ENCODE assay signal across 17 cellular contexts in genomic region chr20:43824279-43824678, GRCh38.
"Had no signal": no experiment of that assay in that cellular context is flagged by ENCODE, and none has a peak within 500 bp of the region (broad histone marks: within the 10 kb centered on the region; RNA-seq: fewer than 3 reads in every experiment).

No MANE protein-coding gene starts in this region.

- H3K9me3 Mint-ChIP-seq: activated CD8-positive, alpha-beta T cell treated with anti-CD3 and anti-CD28 coated beads for 36 hours; activated naive CD4-positive, alpha-beta T cell treated with anti-CD3 and anti-CD28 coated beads, Interleukin-2, amount 10 ng/mL, durations not matched to agents 7 days and 5 days; activated naive CD8-positive, alpha-beta T cell treated with anti-CD3 and anti-CD28 coated beads for 36 hours; activated T-helper 2 cell treated with anti-CD3 and anti-CD28 coated beads, Interferon-gamma antibody, Interleukin-2, Interleukin-4, amounts not matched to agents 10 μg/mL and 5 μg/mL and 100 μg/mL, durations not matched to agents 14 hours and 24 hours and 36 hours; T-cell had no signal

- H3K27ac ChIP-seq: breast epithelium, SK-N-MC, VCaP had no signal

- DNase-seq: activated CD4-positive, CD25-positive, alpha-beta regulatory T cell; activated CD8-positive, alpha-beta memory T cell treated with anti-CD3 and anti-CD28 coated beads, Interleukin-2, amount 50 U/mL, for 4 hours; activated CD8-positive, alpha-beta T cell treated with anti-CD3 and anti-CD28 coated beads for 36 hours; activated gamma-delta T cell treated with Interleukin-2 at 50 U/mL for 16 hours; activated naive CD4-positive, alpha-beta T cell treated with anti-CD3 and anti-CD28 coated beads, Interleukin-2, amount 10 ng/mL, durations not matched to agents 7 days and 5 days; activated naive CD8-positive, alpha-beta T cell treated with anti-CD3 and anti-CD28 coated beads for 36 hours; activated T-cell treated with anti-CD3 and anti-CD28 coated beads, Interleukin-2, amount 50 U/mL, for 72 hours; NCI-H1048; NCI-H187 treated with DMSO at 0.1 percent for 48 hours; NCI-H2081 treated with DMSO at 0.1 percent for 48 hours; NCI-H446; T-cell; T1000 had no signal

- H3K36me3 ChIP-seq: breast epithelium had no signal

- ATAC-seq: activated CD8-positive, alpha-beta T cell treated with anti-CD3 and anti-CD28 coated beads for 36 hours; activated T-cell treated with anti-CD3 and anti-CD28 coated beads, Interleukin-2, amount 50 U/mL, for 72 hours; T-cell had no signal

- H3K4me1 Mint-ChIP-seq: activated naive CD4-positive, alpha-beta T cell treated with anti-CD3 and anti-CD28 coated beads, Interleukin-2, amount 10 ng/mL, durations not matched to agents 7 days and 5 days; T-cell had no signal

- H3K4me3 Mint-ChIP-seq: activated CD8-positive, alpha-beta T cell treated with anti-CD3 and anti-CD28 coated beads for 36 hours; activated naive CD4-positive, alpha-beta T cell treated with anti-CD3 and anti-CD28 coated beads, Interleukin-2, amount 10 ng/mL, durations not matched to agents 7 days and 5 days; activated naive CD8-positive, alpha-beta T cell treated with anti-CD3 and anti-CD28 coated beads for 36 hours; activated T-cell treated with anti-CD3 and anti-CD28 coated beads, Interleukin-2, amount 50 U/mL, for 72 hours; T-cell had no signal

- H3K4me1 ChIP-seq: breast epithelium had no signal

- H3K27ac Mint-ChIP-seq: activated CD8-positive, alpha-beta T cell treated with anti-CD3 and anti-CD28 coated beads for 36 hours; activated naive CD4-positive, alpha-beta T cell treated with anti-CD3 and anti-CD28 coated beads, Interleukin-2, amount 10 ng/mL, durations not matched to agents 7 days and 5 days; activated naive CD8-positive, alpha-beta T cell treated with anti-CD3 and anti-CD28 coated beads for 36 hours; activated T-cell treated with anti-CD3 and anti-CD28 coated beads, Interleukin-2, amount 50 U/mL, for 72 hours; activated T-helper 2 cell treated with anti-CD3 and anti-CD28 coated beads, Interferon-gamma antibody, Interleukin-2, Interleukin-4, amounts not matched to agents 10 μg/mL and 5 μg/mL and 100 μg/mL, durations not matched to agents 14 hours and 24 hours and 36 hours; T-cell had no signal

- H3K36me3 Mint-ChIP-seq: activated naive CD4-positive, alpha-beta T cell treated with anti-CD3 and anti-CD28 coated beads, Interleukin-2, amount 10 ng/mL, durations not matched to agents 7 days and 5 days; activated naive CD8-positive, alpha-beta T cell treated with anti-CD3 and anti-CD28 coated beads for 36 hours; T-cell had no signal

- H3K4me3 ChIP-seq: breast epithelium, SK-N-MC had no signal

- H3K9me3 ChIP-seq: breast epithelium had no signal
